In the genomic region with DNA sequence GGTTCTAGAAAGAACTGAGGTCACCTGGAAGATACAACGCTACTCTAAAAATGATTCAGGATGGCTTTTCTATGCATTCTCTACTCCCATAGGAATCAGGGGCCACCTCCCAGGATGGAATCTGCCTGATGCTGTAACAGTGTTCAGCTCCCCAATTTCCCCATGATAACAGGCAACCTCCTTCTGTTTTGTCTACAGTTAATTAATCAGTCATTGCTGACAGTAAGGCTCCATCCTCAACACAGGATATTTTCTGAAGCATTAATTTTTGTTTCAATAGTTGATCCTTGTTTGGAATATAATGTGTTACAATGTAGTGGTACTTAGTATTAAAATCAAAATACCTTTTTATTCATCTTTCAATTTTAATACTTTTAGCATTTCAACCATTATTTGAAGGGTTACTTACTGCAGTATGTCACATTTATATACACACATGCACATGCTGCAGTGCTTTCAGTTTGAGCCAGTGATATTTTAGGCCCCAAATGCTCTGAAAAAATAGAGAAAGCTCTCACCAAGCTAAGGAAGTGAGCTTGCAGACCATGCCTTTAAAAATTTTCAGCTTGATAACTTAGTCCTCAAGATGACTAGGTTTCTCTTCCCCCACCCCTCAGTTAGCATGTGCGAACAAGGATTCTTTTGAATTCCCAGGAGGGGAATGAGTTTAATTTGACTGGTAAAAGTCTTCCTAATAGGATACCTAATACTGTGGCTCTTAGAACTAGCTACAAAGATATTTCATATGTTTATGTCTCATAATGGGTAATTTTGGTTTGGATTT, we compare ENCODE assay signal across 8 cellular contexts. TPM values are rescaled to one million over a fixed set of nuclear protein-coding genes. Genes with fewer than 3 reads are reported as not detected.
DNase-seq lines count a peak whose midpoint lies in the region; ATAC-seq and TF ChIP-seq lines count a peak whose summit lies in the region.

No MANE protein-coding gene starts in this region.

- H3K4me3 ChIP-seq in GM06990 (replicated peaks; ENCODE audit: low read depth, low read length) (peak overlapping the region; percentile 65), osteoblast (ENCODE audit: insufficient read depth, low read length) (no peak overlapping the region)

- H3K4me1 Mint-ChIP-seq in endothelial cell (ENCODE audit: unreplicated experiment): peaks cover 27% of the 10 kb centered on the region

- no peaks in the 10 kb centered on the region for H3K27me3 ChIP-seq in GM06990 (replicated peaks; ENCODE audit: control insufficient read depth, insufficient read depth, low read length)
- H3K27me3 ChIP-seq in osteoblast (ENCODE audit: insufficient read depth, low read length): peaks cover 8% of the 10 kb centered on the region

- H3K27me3 Mint-ChIP-seq in endothelial cell (ENCODE audit: unreplicated experiment): peaks cover 2% of the 10 kb centered on the region

- H3K4me1 ChIP-seq in osteoblast (ENCODE audit: insufficient read depth, low read length): no peaks in the 10 kb centered on the region

- no peak overlapping the region for H3K27ac ChIP-seq in osteoblast (ENCODE audit: low read depth, low read length)

- H3K9me3 ChIP-seq in osteoblast (ENCODE audit: low read depth, low read length): no peaks in the 10 kb centered on the region

- H3K79me2 ChIP-seq in osteoblast (ENCODE audit: insufficient read depth, low read length): no peaks in the 10 kb centered on the region

- no peak overlapping the region for H3K4me2 ChIP-seq in osteoblast (ENCODE audit: insufficient read depth, low read length)

- H3K27ac Mint-ChIP-seq in endothelial cell (ENCODE audit: unreplicated experiment): peak overlapping the region; percentile 79

- H3K36me3 Mint-ChIP-seq in endothelial cell (ENCODE audit: low read depth, unreplicated experiment): no peaks in the 10 kb centered on the region

- no peaks in the 10 kb centered on the region for H4K20me1 ChIP-seq in osteoblast (ENCODE audit: insufficient read depth, low read length)

- H3K4me3 Mint-ChIP-seq in endothelial cell (ENCODE audit: unreplicated experiment): no peak overlapping the region

- peaks cover 10% of the 10 kb centered on the region for H3K36me3 ChIP-seq in GM06990 (ENCODE audit: control insufficient read depth, insufficient read depth, low read length)
- no peaks in the 10 kb centered on the region for H3K36me3 ChIP-seq in osteoblast (ENCODE audit: insufficient read depth, low read length)

- DNase-seq in GM06990 (ENCODE audit: extremely low read depth, insufficient read length) (no peak), endothelial cell (ENCODE audit: low spot score) (no peak), osteoblast (ENCODE audit: insufficient read length, low spot score, missing footprints) (no peak), NCI-H345 treated with DMSO at 0.1 percent for 48 hours (lab: John Stamatoyannopoulos, UW; ENCODE audit: unreplicated experiment) (no peak)
- DNase-seq in stimulated activated CD4-positive, alpha-beta T cell treated with anti-CD3 and anti-CD28 coated beads, Interleukin-4, amount 100 ng/mL, for 4 hours: no peak
- DNase-seq in activated CD4-positive, alpha-beta T cell treated with anti-CD3 and anti-CD28 coated beads, Interleukin-2, amount 50 U/mL, for 1 hour: no peak

- ATAC-seq in GM19463 (IDR thresholded peaks at IDR 0.05; ENCODE audit: unreplicated experiment) (peak; percentile 33), HG03571 (IDR thresholded peaks at IDR 0.05; ENCODE audit: unreplicated experiment) (peak; percentile 18)

- no peak overlapping the region for H2AFZ ChIP-seq in osteoblast (ENCODE audit: low read length)

- H3K9me3 Mint-ChIP-seq in endothelial cell (ENCODE audit: unreplicated experiment): no peaks in the 10 kb centered on the region

- TF ChIP-seq CTCF in GM06990 (IDR thresholded peaks at IDR 0.05; ENCODE audit: insufficient read depth, low read length, poor library complexity, severe bottlenecking): no peak
- no peak for TF ChIP-seq CTCF in endothelial cell (IDR thresholded peaks at IDR 0.05; ENCODE audit: unreplicated experiment)
- no peak for TF ChIP-seq CTCF in osteoblast (IDR thresholded peaks at IDR 0.05; ENCODE audit: extremely low read depth, low read depth, low read length)

RNA-seq across cellular contexts. Expression of a gene that starts 0.6 kb away (rescaled TPM):
- total RNA-seq in endothelial cell (ENCODE audit: unreplicated experiment) (2.4 TPM), osteoblast (not detected in 2 replicates)
